In genomic region chr15:74209997-74210573, GRCh38 we compare ENCODE assay signal across 1 cellular context.
A peak's percentile ranks its signal among the peaks of the same experiment; 100 is the strongest.
TF ChIP-seq lines count a peak whose summit lies in the region.

No MANE protein-coding gene starts in this region.

TF ChIP-seq in HEK293, 187 proteins besides CTCF, POLR2A, EP300 and RAD21 (continued from another document and continues in another):
- peak; percentile 78; the same call in 1 of the 2 replicates for TF ChIP-seq OSR2 (tag by site-specific recombination; IDR thresholded peaks at IDR 0.05)
- no peak for TF ChIP-seq GLIS1 (tag by site-specific recombination; IDR thresholded peaks at IDR 0.05)
- no peak for TF ChIP-seq KLF1 (tag by site-specific recombination; IDR thresholded peaks at IDR 0.05)
- peak; percentile 95 for TF ChIP-seq ZNF843 (tag by site-specific recombination; IDR thresholded peaks at IDR 0.05)
- TF ChIP-seq GFI1B (tag by site-specific recombination; IDR thresholded peaks at IDR 0.05) = no peak
- no peak for TF ChIP-seq ZNF560 (tag by site-specific recombination; IDR thresholded peaks at IDR 0.05; ENCODE audit: borderline replicate concordance)
- TF ChIP-seq PRDM1 (tag by site-specific recombination; IDR thresholded peaks at IDR 0.05) = no peak
- peak; percentile 86 for TF ChIP-seq ZNF600 (tag by site-specific recombination; IDR thresholded peaks at IDR 0.05)
- no peak for TF ChIP-seq ZNF580 (tag by site-specific recombination; IDR thresholded peaks at IDR 0.05)
- TF ChIP-seq ZNF280D (tag by site-specific recombination; IDR thresholded peaks at IDR 0.05) = no peak
- TF ChIP-seq ZNF518A (tag by site-specific recombination; conservative IDR thresholded peaks at IDR 0.05; ENCODE audit: low read depth) = 0 out of 2 replicates have a peak, but pooled peaks have one; percentile 15
- no peak for TF ChIP-seq SALL2 (tag by site-specific recombination; IDR thresholded peaks at IDR 0.05; ENCODE audit: borderline replicate concordance)
- no peak for TF ChIP-seq ZNF214 (tag by site-specific recombination; IDR thresholded peaks at IDR 0.05; ENCODE audit: borderline replicate concordance)
- TF ChIP-seq GLIS2 (tag by site-specific recombination; IDR thresholded peaks at IDR 0.05) = no peak
- TF ChIP-seq ZNF658 (tag by site-specific recombination; IDR thresholded peaks at IDR 0.05) = no peak
- TF ChIP-seq ZNF692 (tag by site-specific recombination; IDR thresholded peaks at IDR 0.05) = peak; percentile 87
- no peak for TF ChIP-seq ZNF112 (tag by site-specific recombination; IDR thresholded peaks at IDR 0.05)
- TF ChIP-seq ZNF433 (tag by site-specific recombination; IDR thresholded peaks at IDR 0.05; ENCODE audit: low read depth) = no peak
- TF ChIP-seq ZNF404 (tag by site-specific recombination; IDR thresholded peaks at IDR 0.05) = no peak
- no peak for TF ChIP-seq ZNF473 (tag by site-specific recombination; IDR thresholded peaks at IDR 0.05)
- TF ChIP-seq ZNF776 (tag by site-specific recombination; IDR thresholded peaks at IDR 0.05; ENCODE audit: borderline replicate concordance) = no peak
- TF ChIP-seq ZNF768 (tag by site-specific recombination; IDR thresholded peaks at IDR 0.05) = no peak
- no peak for TF ChIP-seq KLF17 (tag by site-specific recombination; IDR thresholded peaks at IDR 0.05)
- no peak for TF ChIP-seq ZNF155 (tag by site-specific recombination; IDR thresholded peaks at IDR 0.05)
- TF ChIP-seq ZBTB11 (tag by site-specific recombination; conservative IDR thresholded peaks at IDR 0.05; ENCODE audit: low read depth) = no peak
- TF ChIP-seq ZNF596 (tag by site-specific recombination; IDR thresholded peaks at IDR 0.05) = no peak
- TF ChIP-seq ZBTB6 (tag by site-specific recombination; IDR thresholded peaks at IDR 0.05) = no peak
- TF ChIP-seq ZNF138 (tag by site-specific recombination; IDR thresholded peaks at IDR 0.05; ENCODE audit: borderline replicate concordance) = no peak
- TF ChIP-seq ZNF324 (tag by site-specific recombination; IDR thresholded peaks at IDR 0.05) = peak; percentile 90
- peak; percentile 70 for TF ChIP-seq INSM2 (tag by site-specific recombination; IDR thresholded peaks at IDR 0.05)
- TF ChIP-seq SETDB1 (IDR thresholded peaks at IDR 0.05; ENCODE audit: insufficient read length, low read length) = no peak
- no peak for TF ChIP-seq SP2 (tag by site-specific recombination; IDR thresholded peaks at IDR 0.05)
- TF ChIP-seq ZNF350 (tag by site-specific recombination; IDR thresholded peaks at IDR 0.05) = no peak
- TF ChIP-seq YY1 (tag by site-specific recombination; IDR thresholded peaks at IDR 0.05) = no peak
- TF ChIP-seq ZBTB44 (tag by site-specific recombination; IDR thresholded peaks at IDR 0.05) = no peak
- TF ChIP-seq ZNF707 (tag by site-specific recombination; IDR thresholded peaks at IDR 0.05) = no peak
- TF ChIP-seq KLF10 (tag by site-specific recombination; IDR thresholded peaks at IDR 0.05) = peak; percentile 84
- no peak for TF ChIP-seq WT1 (tag by site-specific recombination; IDR thresholded peaks at IDR 0.05)
- TF ChIP-seq ZNF16 (tag by site-specific recombination; IDR thresholded peaks at IDR 0.05; ENCODE audit: low read depth) = no peak
- no peak for TF ChIP-seq ZNF311 (tag by site-specific recombination; IDR thresholded peaks at IDR 0.05; ENCODE audit: borderline replicate concordance)
- TF ChIP-seq ZNF639 (tag by site-specific recombination; IDR thresholded peaks at IDR 0.05) = peak; percentile 56; the same call in 1 of the 2 replicates
